In the genomic region with DNA sequence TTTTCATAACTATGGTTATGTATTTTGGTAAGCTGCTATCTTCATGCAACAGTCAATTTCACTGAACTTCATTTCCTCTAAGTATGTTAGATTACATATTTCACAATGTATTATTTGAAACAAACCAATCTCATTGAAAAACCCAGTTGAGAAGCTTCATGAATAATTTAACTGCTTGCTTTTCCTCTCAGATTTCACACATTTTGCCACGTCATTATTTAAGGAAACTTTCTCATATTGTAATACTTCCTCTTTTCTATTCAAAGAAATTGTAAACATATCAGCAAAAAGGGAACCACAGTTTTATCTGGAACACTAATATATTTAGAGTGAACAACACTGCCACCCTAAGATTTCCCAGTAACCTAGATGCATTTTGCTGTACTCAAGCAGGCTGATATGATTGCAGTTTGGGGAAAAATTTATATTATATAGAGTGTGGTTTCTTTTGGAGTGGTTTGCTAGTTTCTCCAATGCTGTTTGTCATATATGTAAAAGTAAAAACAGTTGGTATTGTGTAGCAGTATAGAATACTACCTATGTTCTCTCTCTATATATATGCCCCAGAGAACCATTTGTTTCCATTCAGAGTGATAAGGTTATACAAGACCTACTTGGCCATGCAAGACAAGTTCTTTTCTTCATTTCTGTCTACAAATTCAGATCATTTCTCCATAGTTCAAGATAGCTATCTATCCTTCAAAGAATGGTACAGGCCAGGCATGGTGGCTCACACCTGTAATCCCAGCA, we compare ENCODE assay signal across 12 cellular contexts. TPM values are rescaled to one million over a fixed set of nuclear protein-coding genes. Genes with fewer than 3 reads are reported as not detected.
A peak's percentile ranks its signal among the peaks of the same experiment; 100 is the strongest.
DNase-seq lines count a peak whose midpoint lies in the region; ATAC-seq, FAIRE-seq and TF ChIP-seq lines count a peak whose summit lies in the region.
"Had no signal": no experiment of that assay in that cellular context is flagged by ENCODE, and none has a peak within 500 bp of the region (broad histone marks: within the 10 kb centered on the region; RNA-seq: fewer than 3 reads in every experiment).

No MANE protein-coding gene starts in this region.

- H3K9me3 ChIP-seq in SK-N-MC (ENCODE audit: low read depth, low read length), result no peaks in the 10 kb centered on the region
- peaks cover 0 to 4% of the 10 kb centered on the region in 2 donors for H3K9me3 ChIP-seq in left lung
- no peaks in the 10 kb centered on the region for H3K9me3 ChIP-seq in kidney (ENCODE audit: control insufficient read depth in 1 of 2, low read length in 2 of 2)
- H3K9me3 ChIP-seq: heart right ventricle, psoas muscle had no signal

- H3K27ac ChIP-seq in SK-N-MC (peak overlapping the region; percentile 10), left lung (peak overlapping the region; percentile 58 to 93), kidney (ENCODE audit: low read depth in 2 of 2, low read length in 2 of 2) (no peak overlapping the region)
- H3K27ac ChIP-seq: psoas muscle had no signal

- no peaks in the 10 kb centered on the region for H3K27me3 ChIP-seq in left lung
- H3K27me3 ChIP-seq: heart right ventricle had no signal

- ATAC-seq in HG02885 (IDR thresholded peaks at IDR 0.05; ENCODE audit: poor library complexity, unreplicated experiment) (peak; percentile 70), left lung (peak; percentile 53), left colon (no peak)

- intact Hi-C loops in left lung (cut with DNase I), result no loop called here
- intact Hi-C loops in kidney (cut with DNase I), result no loop called here
- intact Hi-C loops in left colon (cut with DNase I, micrococcal nuclease), result no loop called here

- no peak overlapping the region for H3K4me3 ChIP-seq in SK-N-MC
- no peak overlapping the region for H3K4me3 ChIP-seq in left lung
- no peak overlapping the region for H3K4me3 ChIP-seq in kidney (ENCODE audit: low read length in 2 of 2)
- H3K4me3 ChIP-seq: psoas muscle had no signal

- no peaks in the 10 kb centered on the region; the same call in 1 of the 2 replicates for H3K36me3 ChIP-seq in SK-N-MC (ENCODE audit: insufficient read depth, low read length)
- no peaks in the 10 kb centered on the region for H3K36me3 ChIP-seq in left lung
- H3K36me3 ChIP-seq in kidney (ENCODE audit: control insufficient read depth in 1 of 2, insufficient read depth in 2 of 2, low read length in 2 of 2), result no peaks in the 10 kb centered on the region
- H3K36me3 ChIP-seq: heart right ventricle had no signal

- no peak for FAIRE-seq in kidney (lab: Jason Lieb, UNC)

- H3K4me1 ChIP-seq in left lung (peaks cover 0 to 30% of the 10 kb centered on the region in 2 donors), kidney (ENCODE audit: control insufficient read depth in 1 of 2, insufficient read depth in 1 of 2, low read depth in 1 of 2, low read length in 2 of 2) (no peaks in the 10 kb centered on the region)
- H3K4me1 ChIP-seq: psoas muscle had no signal

- TF ChIP-seq CTCF in left lung (IDR thresholded peaks at IDR 0.05) (no peak), kidney (IDR thresholded peaks at IDR 0.05; ENCODE audit: borderline replicate concordance, extremely low read depth, insufficient read depth) (no peak)

- DNase-seq in GF-D8 (lab: John Stamatoyannopoulos, UW), result peak; percentile 93
- peak; percentile 22 for DNase-seq in SK-N-MC (ENCODE audit: low read depth, low spot score)
- no peak for DNase-seq in left lung
- no peak for DNase-seq in kidney
- no peak for DNase-seq in activated CD4-positive, alpha-beta T cell treated with anti-CD3 and anti-CD28 coated beads for 48 hours
- no peak for DNase-seq in GM19240 (ENCODE audit: insufficient read length, low spot score)
- DNase-seq in left colon, result no peak
- DNase-seq: activated naive CD8-positive, alpha-beta T cell treated with anti-CD3 and anti-CD28 coated beads, Interleukin-2, amount 10 ng/mL, durations not matched to agents 7 days and 5 days; heart right ventricle; NCI-H1417; psoas muscle had no signal

- H3K9ac ChIP-seq in SK-N-MC (ENCODE audit: insufficient read length), result peak overlapping the region; percentile 12
- H3K9ac ChIP-seq in kidney (ENCODE audit: low read length in 2 of 2), result no peak overlapping the region

RNA-seq across cellular contexts. Expression of gene AHCTF1, which starts 28.4 kb away (rescaled TPM):
- 10 to 100 TPM; 22.4 to 30.8 TPM for total RNA-seq in left lung
- 30.1 TPM for total RNA-seq in kidney
- polyA plus RNA-seq in kidney (ENCODE audit: insufficient read depth, low read depth, low replicate concordance), result 5.2 TPM
- total RNA-seq in left colon, result 10 to 100 TPM; 23.7 to 23.8 TPM

RNA-seq across cellular contexts. Expression of gene ZNF695, which starts 47.7 kb away (rescaled TPM):
- total RNA-seq in left lung (1 to 10 TPM in 1 of 2 donors, under 1 TPM in 1; 0.13 to 1.0 TPM), kidney (0.44 TPM), left colon (1 to 10 TPM; 1.1 to 1.7 TPM)
- not detected for polyA plus RNA-seq in kidney (ENCODE audit: insufficient read depth, low read depth, low replicate concordance)
- total RNA-seq: psoas muscle had no signal

Comparison
In these comparisons a context has a peak if more than half of its experiments do, and no peak if none do; other contexts are left out.
1. DNase-seq: peak in GF-D8 (single experiment) and SK-N-MC (single experiment); none in left lung (0 of 2), kidney (single experiment), activated CD4-positive, alpha-beta T cell treated with anti-CD3 and anti-CD28 coated beads for 48 hours (single experiment), GM19240 (single experiment) and left colon (0 of 2).
2. H3K27ac ChIP-seq: peak in SK-N-MC (single experiment) and left lung (2 of 2); none in kidney (0 of 2).